1 cellular context compared by ENCODE assay signal in genomic region chrX:39771089-39771488, GRCh38.
TF ChIP-seq lines count a peak whose summit lies in the region.

No MANE protein-coding gene starts in this region.

TF ChIP-seq in IMR-90, 13 proteins besides CTCF, POLR2A, EP300 and RAD21 (continued from another document):
- TF ChIP-seq MAZ (IDR thresholded peaks at IDR 0.05; ENCODE audit: borderline replicate concordance, low read depth, low read length) (no peak), MAFK (IDR thresholded peaks at IDR 0.05; ENCODE audit: low read depth, low read length) (no peak), FOS (IDR thresholded peaks at IDR 0.05; ENCODE audit: low read depth, low read length) (no peak), SMC3 (IDR thresholded peaks at IDR 0.05; ENCODE audit: low read depth, low read length) (no peak), RCOR1 (IDR thresholded peaks at IDR 0.05; ENCODE audit: insufficient replicate concordance, low read length) (no peak)
TF ChIP-seq in IMR-90: peak in this region for 0.
